Comparison of ENCODE assay signal across 5 cellular contexts in genomic region chr1:81504820-81505219, GRCh38.
DNase-seq lines count a peak whose midpoint lies in the region; ATAC-seq, FAIRE-seq and TF ChIP-seq lines count a peak whose summit lies in the region.
"Not testable (repeated sequence)": the region's sequence is repeated elsewhere in the genome, so short reads cannot be mapped to it uniquely, and the experiment has no call there.

No MANE protein-coding gene starts in this region.

- WGBS in heart left ventricle, 4 donors: 95 to 98% (median 97%) methylated on average over 14 to 15 of the region's 16 CpGs

- intact Hi-C loops in heart left ventricle (cut with DNase I); sciatic nerve (cut with DNase I): not testable (repeated sequence)

- H3K27me3 ChIP-seq in heart left ventricle: not testable (repeated sequence)

- H3K9me3 Mint-ChIP-seq in stimulated activated naive CD8-positive, alpha-beta T cell treated with anti-CD3 and anti-CD28 coated beads, Interleukin-15, amount 100 ng/mL, for 72 hours: not testable (repeated sequence)

- not testable (repeated sequence) for H3K27ac ChIP-seq in heart left ventricle

- DNase-seq in Ammon's horn (ENCODE audit: low spot score): peak; percentile 5
- DNase-seq in HTR-8/SVneo (ENCODE audit: insufficient read length, low spot score); heart left ventricle; sciatic nerve (ENCODE audit: low spot score); stimulated activated naive CD8-positive, alpha-beta T cell treated with anti-CD3 and anti-CD28 coated beads, Interleukin-15, amount 100 ng/mL, for 72 hours: not testable (repeated sequence)

- ATAC-seq in heart left ventricle (peak in 3 of 4 donors; percentile 10 to 39 (median 12)), sciatic nerve (peak; percentile 13)
- ATAC-seq in stimulated activated naive CD8-positive, alpha-beta T cell treated with anti-CD3 and anti-CD28 coated beads, Interleukin-15, amount 100 ng/mL, for 72 hours: peak; percentile 21

- FAIRE-seq in HTR-8/SVneo (lab: Jason Lieb, UNC): peak; percentile 62

- not testable (repeated sequence) for H3K27me3 Mint-ChIP-seq in stimulated activated naive CD8-positive, alpha-beta T cell treated with anti-CD3 and anti-CD28 coated beads, Interleukin-15, amount 100 ng/mL, for 72 hours

- not testable (repeated sequence) for H3K4me1 Mint-ChIP-seq in stimulated activated naive CD8-positive, alpha-beta T cell treated with anti-CD3 and anti-CD28 coated beads, Interleukin-15, amount 100 ng/mL, for 72 hours

- TF ChIP-seq POLR2A in heart left ventricle (IDR thresholded peaks at IDR 0.05): not testable (repeated sequence)

- H3K4me3 ChIP-seq in heart left ventricle: not testable (repeated sequence)

- H3K4me1 ChIP-seq in heart left ventricle: not testable (repeated sequence)

- H3K9me3 ChIP-seq in heart left ventricle: not testable (repeated sequence)

- not testable (repeated sequence) for H3K27ac Mint-ChIP-seq in stimulated activated naive CD8-positive, alpha-beta T cell treated with anti-CD3 and anti-CD28 coated beads, Interleukin-15, amount 100 ng/mL, for 72 hours

- not testable (repeated sequence) for H3K4me3 Mint-ChIP-seq in stimulated activated naive CD8-positive, alpha-beta T cell treated with anti-CD3 and anti-CD28 coated beads, Interleukin-15, amount 100 ng/mL, for 72 hours

- TF ChIP-seq CTCF in heart left ventricle (IDR thresholded peaks at IDR 0.05): not testable (repeated sequence)

- not testable (repeated sequence) for H3K36me3 ChIP-seq in heart left ventricle
